In the genomic region with DNA sequence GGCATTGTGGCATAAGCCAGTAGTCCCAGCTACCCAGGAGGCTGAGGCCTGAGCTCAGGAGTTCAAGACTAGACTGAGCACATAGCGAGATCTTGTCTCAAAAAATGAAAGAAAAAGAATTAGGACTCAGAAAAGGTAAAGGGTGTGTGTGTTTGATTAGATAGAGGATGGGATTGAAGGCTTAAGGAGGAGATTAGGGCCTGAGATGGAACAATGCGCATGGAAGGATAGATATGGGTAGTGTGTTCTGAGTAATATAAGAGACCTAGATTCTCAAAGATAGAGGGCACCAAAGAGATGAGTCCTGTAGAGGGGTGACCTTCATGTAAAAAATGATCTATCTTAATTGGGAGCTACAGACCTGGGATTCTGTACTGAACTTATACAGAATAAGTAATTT, we compare ENCODE assay signal across 13 cellular contexts. TPM values are rescaled to one million over a fixed set of nuclear protein-coding genes. Genes with fewer than 3 reads are reported as not detected.
DNase-seq lines count a peak whose midpoint lies in the region; ATAC-seq, FAIRE-seq and TF ChIP-seq lines count a peak whose summit lies in the region.
"Had no signal": no experiment of that assay in that cellular context is flagged by ENCODE, and none has a peak within 500 bp of the region (broad histone marks: within the 10 kb centered on the region; RNA-seq: fewer than 3 reads in every experiment).

No MANE protein-coding gene starts in this region.

- H3K4me1 ChIP-seq in GM12878 (ENCODE audit: control insufficient read depth, insufficient read depth, low read length), result no peaks in the 10 kb centered on the region
- H3K4me1 ChIP-seq in upper lobe of left lung, result no peaks in the 10 kb centered on the region

- no peaks in the 10 kb centered on the region for H3K79me2 ChIP-seq in GM12878 (ENCODE audit: control insufficient read depth, insufficient read depth, low read length)

- no peak overlapping the region for H2AFZ ChIP-seq in GM12878 (ENCODE audit: control insufficient read depth, low read depth, low read length)

- H3K36me3 ChIP-seq in GM12878 (ENCODE audit: control insufficient read depth in 2 of 2, insufficient read depth in 2 of 2, low read length in 1 of 2) (no peaks in the 10 kb centered on the region), upper lobe of left lung (no peaks in the 10 kb centered on the region)

- FAIRE-seq in GM12878 (lab: Jason Lieb, UNC) (no peak), GM12892 (lab: Jason Lieb, UNC) (no peak)
- FAIRE-seq: HTR-8/SVneo had no signal

- no peaks in the 10 kb centered on the region for H3K27me3 Mint-ChIP-seq in activated naive CD4-positive, alpha-beta T cell treated with anti-CD3 and anti-CD28 coated beads, Interleukin-2, amount 50 U/mL, for 24 hours
- no peaks in the 10 kb centered on the region for H3K27me3 Mint-ChIP-seq in stimulated activated naive CD8-positive, alpha-beta T cell treated with anti-CD3 and anti-CD28 coated beads, Interleukin-15, Interleukin-2, amounts not matched to agents 100 ng/mL and 50 ng/mL, for 24 hours

- no peak for ATAC-seq in activated naive CD4-positive, alpha-beta T cell treated with anti-CD3 and anti-CD28 coated beads, Interleukin-2, amount 50 U/mL, for 72 hours
- ATAC-seq in GM12878, result peak; percentile 68
- no peak for ATAC-seq in upper lobe of left lung (ENCODE audit: low FRiP score in 2 of 2)
- ATAC-seq: body of pancreas had no signal

- H3K4me3 ChIP-seq in GM12878 (no peak overlapping the region), upper lobe of left lung (no peak overlapping the region)
- H3K4me3 ChIP-seq: body of pancreas had no signal

- no peaks in the 10 kb centered on the region for H3K9me3 ChIP-seq in GM12878 (replicated peaks; ENCODE audit: control insufficient read depth, insufficient read depth, low read length)
- no peaks in the 10 kb centered on the region for H3K9me3 ChIP-seq in upper lobe of left lung
- H3K9me3 ChIP-seq: body of pancreas had no signal

- no peaks in the 10 kb centered on the region for H3K36me3 Mint-ChIP-seq in activated naive CD4-positive, alpha-beta T cell treated with anti-CD3 and anti-CD28 coated beads, Interleukin-2, amount 50 U/mL, for 24 hours
- H3K36me3 Mint-ChIP-seq in activated naive CD4-positive, alpha-beta T cell treated with anti-CD3 and anti-CD28 coated beads, Interleukin-2, amount 50 U/mL, for 72 hours, result no peaks in the 10 kb centered on the region
- peaks cover under 1% of the 10 kb centered on the region for H3K36me3 Mint-ChIP-seq in stimulated activated naive CD8-positive, alpha-beta T cell treated with anti-CD3 and anti-CD28 coated beads, Interleukin-15, Interleukin-2, amounts not matched to agents 100 ng/mL and 50 ng/mL, for 24 hours (ENCODE audit: low read depth)

- H3K9me3 Mint-ChIP-seq in activated naive CD4-positive, alpha-beta T cell treated with anti-CD3 and anti-CD28 coated beads, Interleukin-2, amount 50 U/mL, for 24 hours, result no peaks in the 10 kb centered on the region
- no peaks in the 10 kb centered on the region for H3K9me3 Mint-ChIP-seq in activated naive CD4-positive, alpha-beta T cell treated with anti-CD3 and anti-CD28 coated beads, Interleukin-2, amount 50 U/mL, for 72 hours
- H3K9me3 Mint-ChIP-seq in stimulated activated naive CD8-positive, alpha-beta T cell treated with anti-CD3 and anti-CD28 coated beads, Interleukin-15, Interleukin-2, amounts not matched to agents 100 ng/mL and 50 ng/mL, for 24 hours, result no peaks in the 10 kb centered on the region

- RAD21 ChIA-PET in GM12878 (lab: Charles Lee; ENCODE audit: unreplicated experiment), result interaction anchor here (0.8 to 2.2 kb wide), 6 partner anchors 11 to 222 kb away, joined by 3 to 9 read pairs (median 4); partner anchors contain the start of genes ANKRD42 and DDIAS

- intact Hi-C loops in GM12878 (cut with micrococcal nuclease; ENCODE audit: unreplicated experiment), result loop anchor here (5.0 to 10.0 kb wide), 2 partner anchors 163 to 726 kb away; no protein-coding TSS in a partner anchor

- H3K9ac ChIP-seq in GM12878 (ENCODE audit: control insufficient read depth, insufficient read depth, low read length), result no peak overlapping the region

- no peak; a peak in 1 of 6 replicates for TF ChIP-seq CTCF in GM12878 (IDR thresholded peaks at IDR 0.05 in 2 of 3, conservative IDR thresholded peaks at IDR 0.05 in 1 of 3; ENCODE audit: control insufficient read depth in 2 of 3, extremely low read depth in 1 of 3, insufficient read depth in 1 of 3, low read depth in 3 of 3, low read length in 3 of 3)
- TF ChIP-seq CTCF in upper lobe of left lung (IDR thresholded peaks at IDR 0.05), result no peak

- H3K27ac ChIP-seq in GM12878 (ENCODE audit: control insufficient read depth, insufficient read depth) (no peak overlapping the region), upper lobe of left lung (no peak overlapping the region)
- H3K27ac ChIP-seq: body of pancreas had no signal

- no peaks in the 10 kb centered on the region for H4K20me1 ChIP-seq in GM12878 (ENCODE audit: control insufficient read depth, insufficient read depth)

- H3K4me3 Mint-ChIP-seq in activated naive CD4-positive, alpha-beta T cell treated with anti-CD3 and anti-CD28 coated beads, Interleukin-2, amount 50 U/mL, for 24 hours, result no peak overlapping the region
- H3K4me3 Mint-ChIP-seq in stimulated activated naive CD8-positive, alpha-beta T cell treated with anti-CD3 and anti-CD28 coated beads, Interleukin-15, Interleukin-2, amounts not matched to agents 100 ng/mL and 50 ng/mL, for 24 hours, result no peak overlapping the region

- 95% methylated on average over 2 of the region's 2 CpGs for WGBS in GM12878 (ENCODE audit: insufficient coverage, insufficient replicate concordance, low lambda C conversion rate, missing lambda C conversion rate)
- 95 to 97% methylated on average over 2 of the region's 2 CpGs for WGBS in upper lobe of left lung, 2 donors

- no TSS peak for BruUV-seq in GM12878 (replicated peaks; lab: Mats Ljungman, UMichigan)

- peaks cover 49% of the 10 kb centered on the region for H3K4me1 Mint-ChIP-seq in activated naive CD4-positive, alpha-beta T cell treated with anti-CD3 and anti-CD28 coated beads, Interleukin-2, amount 50 U/mL, for 24 hours
- peaks cover 10% of the 10 kb centered on the region for H3K4me1 Mint-ChIP-seq in stimulated activated naive CD8-positive, alpha-beta T cell treated with anti-CD3 and anti-CD28 coated beads, Interleukin-15, Interleukin-2, amounts not matched to agents 100 ng/mL and 50 ng/mL, for 24 hours (ENCODE audit: low read depth)

- in situ Hi-C loops in GM12878 (cut with MboI), result no loop called here

- peak; percentile 11; the same call in 1 of the 2 replicates for TF ChIP-seq RAD21 in GM12878 (IDR thresholded peaks at IDR 0.05; ENCODE audit: insufficient read depth, low read depth, low read length)

- POLR2A ChIA-PET in GM12878 (lab: Charles Lee), result interaction anchor here (0.5 to 0.6 kb wide), 2 partner anchors 76 to 114 kb away, joined by 3 to 4 read pairs; no protein-coding TSS in a partner anchor

- H3K27me3 ChIP-seq in GM12878 (replicated peaks in 1 of 2; ENCODE audit: control insufficient read depth in 2 of 2, insufficient read depth in 2 of 2, low read length in 1 of 2), result no peaks in the 10 kb centered on the region
- H3K27me3 ChIP-seq in upper lobe of left lung, result no peaks in the 10 kb centered on the region
- H3K27me3 ChIP-seq: body of pancreas had no signal

- TF ChIP-seq POLR2A in GM12878 (IDR thresholded peaks at IDR 0.05; ENCODE audit: low read depth, low read length) (no peak), GM12892 (IDR thresholded peaks at IDR 0.05; ENCODE audit: low read depth, low read length) (no peak), upper lobe of left lung (IDR thresholded peaks at IDR 0.05) (no peak)

- SMC1A ChIA-PET in GM12878 (lab: Charles Lee; ENCODE audit: uncharacterized antibody, unreplicated experiment), result interaction anchor here (0.6 to 3.6 kb wide), 21 partner anchors 8 to 204 kb away, joined by 3 to 24 read pairs (median 4); partner anchors contain the start of gene PCF11

- no peak for DNase-seq in activated naive CD4-positive, alpha-beta T cell treated with anti-CD3 and anti-CD28 coated beads, Interleukin-2, amount 50 U/mL, for 72 hours (ENCODE audit: low spot score in 2 of 2)
- DNase-seq in MV-4-11 (lab: John Stamatoyannopoulos, UW), result peak; percentile 12
- no peak for DNase-seq in GM12878 (ENCODE audit: low read depth, low spot score)
- DNase-seq in GM12892 (ENCODE audit: insufficient read length), result no peak
- no peak for DNase-seq in upper lobe of left lung
- DNase-seq in hippocampal formation (lab: John Stamatoyannopoulos, UW), result no peak
- DNase-seq: body of pancreas; NCI-H1694 treated with DMSO at 0.1 percent for 48 hours; NK-92 treated with Interleukin-12 subunit alpha and Interleukin-12 subunit beta, amount 100 ng/mL, for 24 hours; retina had no signal

- H3K27ac Mint-ChIP-seq in activated naive CD4-positive, alpha-beta T cell treated with anti-CD3 and anti-CD28 coated beads, Interleukin-2, amount 50 U/mL, for 24 hours, result peak overlapping the region; percentile 52
- no peak overlapping the region for H3K27ac Mint-ChIP-seq in activated naive CD4-positive, alpha-beta T cell treated with anti-CD3 and anti-CD28 coated beads, Interleukin-2, amount 50 U/mL, for 72 hours
- peak overlapping the region; percentile 68 for H3K27ac Mint-ChIP-seq in stimulated activated naive CD8-positive, alpha-beta T cell treated with anti-CD3 and anti-CD28 coated beads, Interleukin-15, Interleukin-2, amounts not matched to agents 100 ng/mL and 50 ng/mL, for 24 hours

- H3K4me2 ChIP-seq in GM12878 (ENCODE audit: control insufficient read depth, insufficient read depth), result no peak overlapping the region

- TF ChIP-seq EP300 in GM12878 (IDR thresholded peaks at IDR 0.05; ENCODE audit: borderline replicate concordance in 1 of 2, control insufficient read depth in 1 of 2, low read depth in 2 of 2, low read length in 2 of 2), result no peak
- no peak for TF ChIP-seq EP300 in upper lobe of left lung (IDR thresholded peaks at IDR 0.05)

- CTCF ChIA-PET in GM12878 (lab: Yijun Ruan, JAX), result interaction anchor here (0.6 to 3.8 kb wide), 22 partner anchors 8 to 313 kb away, joined by 3 to 42 read pairs (median 4); partner anchors contain the start of gene ANKRD42

RNA-seq across cellular contexts. Expression of gene RAB30, which starts 17.3 kb away (rescaled TPM):
- total RNA-seq in activated naive CD4-positive, alpha-beta T cell treated with anti-CD3 and anti-CD28 coated beads, Interleukin-2, amount 50 U/mL, for 72 hours, result 10 to 100 TPM in 1 of 2 donors, 1 to 10 TPM in 1; 8.7 to 12.1 TPM
- total RNA-seq in GM12878 (2013; cell fraction: nucleolus; rRNA removed), result 49.2 and 55.3 TPM in 2 replicates
- total RNA-seq in GM12878 (2014; rRNA removed) (13.0 and 14.2 TPM in 2 replicates), GM12878 (2014; rRNA removed; fragmentation: Illumina TruSeq; extraction: Trizol) (15.2 and 16.1 TPM in 2 replicates), GM12878 (2021) (23.9 and 24.8 TPM in 2 replicates), upper lobe of left lung (10 to 100 TPM in 3 of 6 donors, 1 to 10 TPM in 3; 2.7 to 19.3 (median 9.6) TPM)
- polyA plus RNA-seq in GM12878 (2011; ENCODE audit: low read depth), result 39.6 TPM
- polyA plus RNA-seq in GM12878 (2011; rRNA removed) (23.0 and 26.7 TPM in 2 replicates), GM12878 (2014; fragmentation: Illumina TruSeq; extraction: Trizol) (22.5 and 32.9 TPM in 2 replicates), GM12878 (2014; fragmentation: Nextera tagmentation; extraction: Ambion mirVana) (10 to 100 TPM in 1 of 2 experiments, 1 to 10 TPM in 1; 9.8 to 14.2 TPM), GM12878 (2014; rRNA removed) (8.0 and 11.7 TPM in 2 replicates), GM12878 (2016; fragmentation: Nextera tagmentation; extraction: Ambion mirVana) (10 to 100 TPM; 22.2 TPM)
- polyA plus RNA-seq in GM12878 (2011; cell fraction: cytosol; rRNA removed), result 9.5 and 13.4 TPM in 2 replicates
- 13.5 and 14.2 TPM in 2 replicates for polyA plus RNA-seq in GM12878 (2011; cell fraction: nucleus; rRNA removed)
- polyA plus RNA-seq in GM12878 (2012), result 19.1 and 30.2 TPM in 2 replicates
- 14.5 and 29.4 TPM in 2 replicates for polyA minus RNA-seq in GM12878 (2011; rRNA and poly(A)+ RNA removed)
- 6.9 and 11.0 TPM in 2 replicates for polyA minus RNA-seq in GM12878 (2011; cell fraction: cytosol; rRNA and poly(A)+ RNA removed)
- polyA minus RNA-seq in GM12878 (2011; cell fraction: nucleus; rRNA and poly(A)+ RNA removed), result 11.6 and 16.6 TPM in 2 replicates
- polyA plus RNA-seq in GM12892 (2012; ENCODE audit: missing spikeins), result 14.6 TPM

Comparison
In these comparisons a context has a peak if more than half of its experiments do, and no peak if none do; other contexts are left out.
1. H3K27ac Mint-ChIP-seq: peak in activated naive CD4-positive, alpha-beta T cell treated with anti-CD3 and anti-CD28 coated beads, Interleukin-2, amount 50 U/mL, for 24 hours (single experiment) and stimulated activated naive CD8-positive, alpha-beta T cell treated with anti-CD3 and anti-CD28 coated beads, Interleukin-15, Interleukin-2, amounts not matched to agents 100 ng/mL and 50 ng/mL, for 24 hours (single experiment); none in activated naive CD4-positive, alpha-beta T cell treated with anti-CD3 and anti-CD28 coated beads, Interleukin-2, amount 50 U/mL, for 72 hours (0 of 2).